Comparison of ENCODE assay signal across 24 cellular contexts in the genomic region with DNA sequence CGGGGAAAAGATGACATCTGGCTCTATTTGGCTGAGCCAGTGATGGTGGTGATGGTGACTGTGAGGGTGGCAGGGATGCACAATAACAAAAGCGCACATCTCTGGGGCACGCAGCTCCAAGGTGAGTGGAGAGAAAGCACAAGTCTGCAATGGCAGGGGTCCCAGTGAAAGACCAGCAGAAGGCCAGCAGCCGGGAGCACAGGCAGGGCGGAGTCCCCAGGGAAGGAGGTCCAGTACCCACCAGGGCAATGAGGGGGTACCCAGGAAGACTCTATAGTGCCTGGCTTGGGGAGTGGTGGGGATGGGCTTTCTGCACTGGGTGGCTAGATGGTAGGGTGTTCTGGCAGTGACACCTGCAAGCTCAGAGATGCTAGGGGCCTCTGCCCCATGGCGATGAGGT.
"Had no signal": no experiment of that assay in that cellular context is flagged by ENCODE, and none has a peak within 500 bp of the region (broad histone marks: within the 10 kb centered on the region; RNA-seq: fewer than 3 reads in every experiment).

No MANE protein-coding gene starts in this region.

- H3K9me3 ChIP-seq: esophagus muscularis mucosa, gastroesophageal sphincter, heart right ventricle, lower lobe of right lung, pancreas, prostate gland, sigmoid colon, thoracic aorta, transverse colon had no signal

- H3K36me3 Mint-ChIP-seq: natural killer cell; stimulated activated effector memory CD8-positive, alpha-beta T cell treated with anti-CD3 and anti-CD28 coated beads, Interleukin-12 subunit alpha, Interleukin-12 subunit beta, amount 100 ng/mL, for 72 hours had no signal

- H3K9me3 Mint-ChIP-seq: natural killer cell; stimulated activated effector memory CD8-positive, alpha-beta T cell treated with anti-CD3 and anti-CD28 coated beads, Interleukin-12 subunit alpha, Interleukin-12 subunit beta, amount 100 ng/mL, for 72 hours had no signal

- H3K4me1 ChIP-seq: esophagus muscularis mucosa, foreskin keratinocyte, gastroesophageal sphincter, heart right ventricle, lower lobe of right lung, pancreas, prostate gland, sigmoid colon, transverse colon had no signal

- H3K4me3 ChIP-seq: coronary artery, esophagus muscularis mucosa, gastroesophageal sphincter, heart right ventricle, lower lobe of right lung, pancreas, prostate gland, sigmoid colon, thoracic aorta, transverse colon had no signal

- H3K27ac ChIP-seq: coronary artery, esophagus muscularis mucosa, foreskin keratinocyte, gastroesophageal sphincter, heart right ventricle, lower lobe of right lung, pancreas, prostate gland, sigmoid colon, thoracic aorta, transverse colon had no signal

- H3K27ac Mint-ChIP-seq: stimulated activated effector memory CD8-positive, alpha-beta T cell treated with anti-CD3 and anti-CD28 coated beads, Interleukin-12 subunit alpha, Interleukin-12 subunit beta, amount 100 ng/mL, for 72 hours had no signal

- H3K4me3 Mint-ChIP-seq: natural killer cell; stimulated activated effector memory CD8-positive, alpha-beta T cell treated with anti-CD3 and anti-CD28 coated beads, Interleukin-12 subunit alpha, Interleukin-12 subunit beta, amount 100 ng/mL, for 72 hours had no signal

- H3K27me3 ChIP-seq: pancreas had no signal

- DNase-seq: dermis blood vessel endothelial cell; effector memory CD4-positive, alpha-beta T cell; foreskin keratinocyte; heart right ventricle; hippocampal formation; kidney glomerular epithelial cell; left colon; left ventricle myocardium superior; lower lobe of right lung; natural killer cell; occipital lobe; pancreas; right cardiac atrium; sigmoid colon; stimulated activated CD4-positive, alpha-beta T cell treated with anti-CD3 and anti-CD28 coated beads, Interleukin-2, amount 100 ng/mL, for 24 hours; stimulated activated CD4-positive, alpha-beta T cell treated with anti-CD3 and anti-CD28 coated beads, Interleukin-4, amount 100 ng/mL, for 24 hours; stimulated activated naive CD4-positive, alpha-beta T cell treated with Interleukin-2 at 50 U/mL for 16 hours; transverse colon had no signal

- ATAC-seq: foreskin keratinocyte; gastroesophageal sphincter; heart right ventricle; left colon; left ventricle myocardium superior; lower lobe of right lung; natural killer cell; pancreas; right cardiac atrium; stimulated activated effector memory CD8-positive, alpha-beta T cell treated with anti-CD3 and anti-CD28 coated beads, Interleukin-12 subunit alpha, Interleukin-12 subunit beta, amount 100 ng/mL, for 72 hours had no signal

- H3K36me3 ChIP-seq: esophagus muscularis mucosa, gastroesophageal sphincter, heart right ventricle, lower lobe of right lung, pancreas, prostate gland, sigmoid colon, thoracic aorta, transverse colon had no signal
